In genomic region chr15:25093455-25094029, GRCh38 we compare ENCODE assay signal across 22 cellular contexts.
"Had no signal": no experiment of that assay in that cellular context is flagged by ENCODE, and none has a peak within 500 bp of the region (broad histone marks: within the 10 kb centered on the region; RNA-seq: fewer than 3 reads in every experiment).

No MANE protein-coding gene starts in this region.

- H3K27me3 Mint-ChIP-seq: activated CD4-positive, alpha-beta memory T cell treated with anti-CD3 and anti-CD28 coated beads for 36 hours; activated naive CD8-positive, alpha-beta T cell treated with anti-CD3 and anti-CD28 coated beads, Interleukin-2, amount 50 U/mL, for 24 hours; brain; stimulated activated naive B cell treated with anti-CD40 and anti-IgM and Interleukin-4, amounts not matched to agents 10 μg/mL and 1 μg/mL and 100 μg/mL, for 72 hours; T-helper 17 cell had no signal

- H3K4me3 ChIP-seq: dorsolateral prefrontal cortex, left lung, sigmoid colon, thoracic aorta, upper lobe of left lung had no signal

- ATAC-seq: activated naive CD8-positive, alpha-beta T cell treated with anti-CD3 and anti-CD28 coated beads, Interleukin-2, amount 50 U/mL, for 24 hours; left lung; stimulated activated naive B cell treated with anti-CD40 and anti-IgM and Interleukin-4, amounts not matched to agents 10 μg/mL and 1 μg/mL and 100 μg/mL, for 72 hours; T-helper 17 cell had no signal

- H3K4me3 Mint-ChIP-seq: activated CD4-positive, alpha-beta memory T cell treated with anti-CD3 and anti-CD28 coated beads for 36 hours; activated naive CD8-positive, alpha-beta T cell treated with anti-CD3 and anti-CD28 coated beads, Interleukin-2, amount 50 U/mL, for 24 hours; brain; nephron progenitor cell; stimulated activated naive B cell treated with anti-CD40 and anti-IgM and Interleukin-4, amounts not matched to agents 10 μg/mL and 1 μg/mL and 100 μg/mL, for 72 hours; T-helper 17 cell had no signal

- H3K4me1 ChIP-seq: left lung, sigmoid colon, upper lobe of left lung had no signal

- DNase-seq: activated CD4-positive, alpha-beta memory T cell treated with anti-CD3 and anti-CD28 coated beads for 36 hours; activated CD4-positive, alpha-beta T cell treated with anti-CD3 and anti-CD28 coated beads for 4 hours; activated CD4-positive, CD25-positive, alpha-beta regulatory T cell; activated effector memory CD4-positive, alpha-beta T cell treated with anti-CD3 and anti-CD28 coated beads, Interleukin-2, amount 50 U/mL, for 16 hours; activated naive CD4-positive, alpha-beta T cell treated with anti-CD3 and anti-CD28 coated beads, Interleukin-2, amount 50 U/mL, for 16 hours; activated naive CD8-positive, alpha-beta T cell treated with anti-CD3 and anti-CD28 coated beads, Interleukin-2, amount 50 U/mL, for 24 hours; anterior cingulate cortex; central memory CD4-positive, alpha-beta T cell; dorsolateral prefrontal cortex; kidney; left lung; mammary epithelial cell; midbrain; nephron progenitor cell; sigmoid colon; stimulated activated CD4-positive, alpha-beta T cell treated with anti-CD3 and anti-CD28 coated beads, Interleukin-2, amount 100 ng/mL, for 48 hours; stimulated activated CD8-positive, alpha-beta memory T cell treated with anti-CD3 and anti-CD28 coated beads, Interleukin-4, amount 100 ng/mL, for 48 hours; stimulated activated naive B cell treated with anti-CD40 and anti-IgM and Interleukin-4, amounts not matched to agents 10 μg/mL and 1 μg/mL and 100 μg/mL, for 72 hours; T-helper 17 cell; upper lobe of left lung had no signal

- H3K27ac ChIP-seq: dorsolateral prefrontal cortex, left lung, sigmoid colon, thoracic aorta, upper lobe of left lung had no signal

- H3K27me3 ChIP-seq: dorsolateral prefrontal cortex, left lung, sigmoid colon, upper lobe of left lung had no signal

- H3K4me1 Mint-ChIP-seq: activated naive CD8-positive, alpha-beta T cell treated with anti-CD3 and anti-CD28 coated beads, Interleukin-2, amount 50 U/mL, for 24 hours; brain; nephron progenitor cell; stimulated activated naive B cell treated with anti-CD40 and anti-IgM and Interleukin-4, amounts not matched to agents 10 μg/mL and 1 μg/mL and 100 μg/mL, for 72 hours; T-helper 17 cell had no signal

- H3K27ac Mint-ChIP-seq: activated CD4-positive, alpha-beta memory T cell treated with anti-CD3 and anti-CD28 coated beads for 36 hours; activated naive CD8-positive, alpha-beta T cell treated with anti-CD3 and anti-CD28 coated beads, Interleukin-2, amount 50 U/mL, for 24 hours; stimulated activated naive B cell treated with anti-CD40 and anti-IgM and Interleukin-4, amounts not matched to agents 10 μg/mL and 1 μg/mL and 100 μg/mL, for 72 hours; T-helper 17 cell had no signal
